In genomic region chr5:126479810-126480209, GRCh38 we compare ENCODE assay signal across 25 cellular contexts. TPM values are rescaled to one million over a fixed set of nuclear protein-coding genes. Genes with fewer than 3 reads are reported as not detected.
DNase-seq lines count a peak whose midpoint lies in the region; ATAC-seq, FAIRE-seq and TF ChIP-seq lines count a peak whose summit lies in the region.
"Had no signal": no experiment of that assay in that cellular context is flagged by ENCODE, and none has a peak within 500 bp of the region (broad histone marks: within the 10 kb centered on the region; RNA-seq: fewer than 3 reads in every experiment).

No MANE protein-coding gene starts in this region.

- H3K9me3 ChIP-seq in stomach (no peaks in the 10 kb centered on the region), kidney (ENCODE audit: control insufficient read depth in 1 of 2, low read length in 2 of 2) (no peaks in the 10 kb centered on the region)

- no peak for TF ChIP-seq CTCF in stomach (IDR thresholded peaks at IDR 0.05)
- no peak for TF ChIP-seq CTCF in kidney (IDR thresholded peaks at IDR 0.05; ENCODE audit: borderline replicate concordance, extremely low read depth, insufficient read depth)

- H3K4me1 ChIP-seq in stomach (peaks cover 0 to 27% (median 5%) of the 10 kb centered on the region in 4 donors), kidney (ENCODE audit: control insufficient read depth in 1 of 2, insufficient read depth in 1 of 2, low read depth in 1 of 2, low read length in 2 of 2) (peaks cover 2 to 6% of the 10 kb centered on the region in 2 donors)

- peak; percentile 81 for FAIRE-seq in endometrium (lab: Jason Lieb, UNC)
- FAIRE-seq in kidney (lab: Jason Lieb, UNC), result no peak
- FAIRE-seq: GM18507 had no signal

- H3K36me3 ChIP-seq in stomach (peaks cover 30 to 82% (median 70%) of the 10 kb centered on the region in 4 donors), kidney (ENCODE audit: control insufficient read depth in 1 of 2, insufficient read depth in 2 of 2, low read length in 2 of 2) (peaks cover 11 to 29% of the 10 kb centered on the region in 2 donors)

- 50 to 91% (median 86%) methylated on average over 2 of the region's 2 CpGs for WGBS in stomach, 5 donors

- H3K4me3 ChIP-seq in stomach, result no peak overlapping the region
- H3K4me3 ChIP-seq in kidney (ENCODE audit: low read length in 2 of 2), result no peak overlapping the region

- intact Hi-C loops in stomach (cut with DNase I; ENCODE audit: low total_unique reads) (no loop called here), kidney (cut with DNase I) (loop anchor here (10.0 kb wide), 1 partner anchor 45 kb away; no protein-coding TSS in a partner anchor)

- ATAC-seq in GM21576 (IDR thresholded peaks at IDR 0.05; ENCODE audit: unreplicated experiment) (no peak), HG02885 (IDR thresholded peaks at IDR 0.05; ENCODE audit: poor library complexity, unreplicated experiment) (no peak)
- ATAC-seq: activated CD4-positive, alpha-beta T cell treated with anti-CD3 and anti-CD28 coated beads for 36 hours; activated CD8-positive, alpha-beta T cell treated with anti-CD3 and anti-CD28 coated beads, Interleukin-2, amount 10 ng/mL, durations not matched to agents 7 days and 5 days; HCT116; SK-N-SH treated with all-trans-retinoic acid at 6 μM for 48 hours had no signal

- TF ChIP-seq POLR2A in stomach (IDR thresholded peaks at IDR 0.05), result no peak

- no peak for TF ChIP-seq EP300 in stomach (IDR thresholded peaks at IDR 0.05)

- no peak for DNase-seq in stomach
- DNase-seq in kidney, result no peak
- DNase-seq in NK-92 (lab: John Stamatoyannopoulos, UW; ENCODE audit: unreplicated experiment), result no peak
- DNase-seq: activated CD4-positive, alpha-beta T cell treated with anti-CD3 and anti-CD28 coated beads for 36 hours; activated CD8-positive, alpha-beta T cell treated with anti-CD3 and anti-CD28 coated beads, Interleukin-2, amount 10 ng/mL, durations not matched to agents 7 days and 5 days; cerebellar nuclear complex; effector CD8-positive, alpha-beta T cell; head of caudate nucleus; KBM-7; kidney glomerular epithelial cell; MM.1S; NCI-H1417; NCI-H2081; NCI-H345; NCI-H748 treated with DMSO at 0.1 percent for 48 hours; stimulated activated naive CD4-positive, alpha-beta T cell treated with Interleukin-2 at 50 U/mL for 16 hours; T-helper 2 cell had no signal

- H3K27me3 ChIP-seq in layer of hippocampus (ENCODE audit: control insufficient read depth, insufficient read depth, low read length), result no peaks in the 10 kb centered on the region
- no peaks in the 10 kb centered on the region for H3K27me3 ChIP-seq in stomach

- no peak overlapping the region for H3K9ac ChIP-seq in kidney (ENCODE audit: low read length in 2 of 2)

- H3K27ac ChIP-seq in layer of hippocampus (ENCODE audit: low read depth, low read length) (peak overlapping the region; percentile 79), stomach (peak overlapping the region in 3 of 5 donors; percentile 34 to 54 (median 45)), kidney (ENCODE audit: low read depth in 2 of 2, low read length in 2 of 2) (peak overlapping the region in 1 of 2 donors; percentile 26)

RNA-seq across cellular contexts. Expression of gene GRAMD2B, which starts 56.6 kb away (rescaled TPM):
- total RNA-seq in stomach (10 to 100 TPM; 18.8 to 69.6 (median 47.5) TPM), kidney (38.5 TPM)
- polyA plus RNA-seq in stomach (10 to 100 TPM in 1 of 3 donors, 1 to 10 TPM in 2; 5.7 to 12.8 (median 6.5) TPM), kidney (ENCODE audit: insufficient read depth, low read depth, low replicate concordance) (18.4 TPM)
- total RNA-seq: OCI-LY7 had no signal
